Comparison of ENCODE assay signal across 1 cellular context in genomic region chr20:44457016-44457415, GRCh38.
A peak's percentile ranks its signal among the peaks of the same experiment; 100 is the strongest.
TF ChIP-seq lines count a peak whose summit lies in the region.

No MANE protein-coding gene starts in this region.

TF ChIP-seq in K562, 482 proteins besides CTCF, POLR2A, EP300 and RAD21 (continued from another document and continues in another):
- TF ChIP-seq, protein P1, sequence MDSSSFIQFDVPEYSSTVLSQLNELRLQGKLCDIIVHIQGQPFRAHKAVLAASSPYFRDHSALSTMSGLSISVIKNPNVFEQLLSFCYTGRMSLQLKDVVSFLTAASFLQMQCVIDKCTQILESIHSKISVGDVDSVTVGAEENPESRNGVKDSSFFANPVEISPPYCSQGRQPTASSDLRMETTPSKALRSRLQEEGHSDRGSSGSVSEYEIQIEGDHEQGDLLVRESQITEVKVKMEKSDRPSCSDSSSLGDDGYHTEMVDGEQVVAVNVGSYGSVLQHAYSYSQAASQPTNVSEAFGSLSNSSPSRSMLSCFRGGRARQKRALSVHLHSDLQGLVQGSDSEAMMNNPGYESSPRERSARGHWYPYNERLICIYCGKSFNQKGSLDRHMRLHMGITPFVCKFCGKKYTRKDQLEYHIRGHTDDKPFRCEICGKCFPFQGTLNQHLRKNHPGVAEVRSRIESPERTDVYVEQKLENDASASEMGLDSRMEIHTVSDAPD (CRISPR knock-in tag; IDR thresholded peaks at IDR 0.05), result no peak
- 0 out of 2 replicates have a peak, but pooled peaks have one; percentile 26 for TF ChIP-seq GABPA (tag; conservative IDR thresholded peaks at IDR 0.05; ENCODE audit: low read depth)
- peak; percentile 59; the same call in 1 of the 2 replicates for TF ChIP-seq ADNP (tag; IDR thresholded peaks at IDR 0.05)
- TF ChIP-seq ZNF224 (CRISPR knock-in tag; IDR thresholded peaks at IDR 0.05), result no peak
- TF ChIP-seq ZNF707 (CRISPR knock-in tag; conservative IDR thresholded peaks at IDR 0.05), result no peak
- TF ChIP-seq CCNT2 (IDR thresholded peaks at IDR 0.05; ENCODE audit: borderline replicate concordance, extremely low read depth, insufficient read length, low read depth, low read length), result peak; percentile 31
- no peak for TF ChIP-seq HNRNPLL (IDR thresholded peaks at IDR 0.05; ENCODE audit: low read depth, low read length, poor library complexity, severe bottlenecking)
- no peak for TF ChIP-seq ZNF668 (CRISPR knock-in tag; IDR thresholded peaks at IDR 0.05)
- peak; percentile 23 to 40; a peak in 2 of 4 replicates for TF ChIP-seq NRF1 (conservative IDR thresholded peaks at IDR 0.05 in 1 of 2, IDR thresholded peaks at IDR 0.05 in 1 of 2)
- TF ChIP-seq PTBP1 (IDR thresholded peaks at IDR 0.05; ENCODE audit: low read depth, low read length), result no peak
- TF ChIP-seq XRCC3 (IDR thresholded peaks at IDR 0.05), result no peak
- no peak for TF ChIP-seq MECOM (CRISPR knock-in tag; IDR thresholded peaks at IDR 0.05)
- TF ChIP-seq, protein P2, sequence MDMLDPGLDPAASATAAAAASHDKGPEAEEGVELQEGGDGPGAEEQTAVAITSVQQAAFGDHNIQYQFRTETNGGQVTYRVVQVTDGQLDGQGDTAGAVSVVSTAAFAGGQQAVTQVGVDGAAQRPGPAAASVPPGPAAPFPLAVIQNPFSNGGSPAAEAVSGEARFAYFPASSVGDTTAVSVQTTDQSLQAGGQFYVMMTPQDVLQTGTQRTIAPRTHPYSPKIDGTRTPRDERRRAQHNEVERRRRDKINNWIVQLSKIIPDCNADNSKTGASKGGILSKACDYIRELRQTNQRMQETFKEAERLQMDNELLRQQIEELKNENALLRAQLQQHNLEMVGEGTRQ (CRISPR knock-in tag; IDR thresholded peaks at IDR 0.05), result peak; percentile 60
- TF ChIP-seq, protein P3, sequence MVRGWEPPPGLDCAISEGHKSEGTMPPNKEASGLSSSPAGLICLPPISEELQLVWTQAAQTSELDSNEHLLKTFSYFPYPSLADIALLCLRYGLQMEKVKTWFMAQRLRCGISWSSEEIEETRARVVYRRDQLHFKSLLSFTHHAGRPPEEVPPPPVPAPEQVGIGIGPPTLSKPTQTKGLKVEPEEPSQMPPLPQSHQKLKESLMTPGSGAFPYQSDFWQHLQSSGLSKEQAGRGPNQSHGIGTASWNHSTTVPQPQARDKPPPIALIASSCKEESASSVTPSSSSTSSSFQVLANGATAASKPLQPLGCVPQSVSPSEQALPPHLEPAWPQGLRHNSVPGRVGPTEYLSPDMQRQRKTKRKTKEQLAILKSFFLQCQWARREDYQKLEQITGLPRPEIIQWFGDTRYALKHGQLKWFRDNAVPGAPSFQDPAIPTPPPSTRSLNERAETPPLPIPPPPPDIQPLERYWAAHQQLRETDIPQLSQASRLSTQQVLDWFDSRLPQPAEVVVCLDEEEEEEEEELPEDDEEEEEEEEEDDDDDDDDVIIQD (CRISPR knock-in tag; IDR thresholded peaks at IDR 0.05), result no peak
- TF ChIP-seq RBM22 (IDR thresholded peaks at IDR 0.05; ENCODE audit: low read depth, low read length, poor library complexity, severe bottlenecking), result no peak
- TF ChIP-seq, protein P4, sequence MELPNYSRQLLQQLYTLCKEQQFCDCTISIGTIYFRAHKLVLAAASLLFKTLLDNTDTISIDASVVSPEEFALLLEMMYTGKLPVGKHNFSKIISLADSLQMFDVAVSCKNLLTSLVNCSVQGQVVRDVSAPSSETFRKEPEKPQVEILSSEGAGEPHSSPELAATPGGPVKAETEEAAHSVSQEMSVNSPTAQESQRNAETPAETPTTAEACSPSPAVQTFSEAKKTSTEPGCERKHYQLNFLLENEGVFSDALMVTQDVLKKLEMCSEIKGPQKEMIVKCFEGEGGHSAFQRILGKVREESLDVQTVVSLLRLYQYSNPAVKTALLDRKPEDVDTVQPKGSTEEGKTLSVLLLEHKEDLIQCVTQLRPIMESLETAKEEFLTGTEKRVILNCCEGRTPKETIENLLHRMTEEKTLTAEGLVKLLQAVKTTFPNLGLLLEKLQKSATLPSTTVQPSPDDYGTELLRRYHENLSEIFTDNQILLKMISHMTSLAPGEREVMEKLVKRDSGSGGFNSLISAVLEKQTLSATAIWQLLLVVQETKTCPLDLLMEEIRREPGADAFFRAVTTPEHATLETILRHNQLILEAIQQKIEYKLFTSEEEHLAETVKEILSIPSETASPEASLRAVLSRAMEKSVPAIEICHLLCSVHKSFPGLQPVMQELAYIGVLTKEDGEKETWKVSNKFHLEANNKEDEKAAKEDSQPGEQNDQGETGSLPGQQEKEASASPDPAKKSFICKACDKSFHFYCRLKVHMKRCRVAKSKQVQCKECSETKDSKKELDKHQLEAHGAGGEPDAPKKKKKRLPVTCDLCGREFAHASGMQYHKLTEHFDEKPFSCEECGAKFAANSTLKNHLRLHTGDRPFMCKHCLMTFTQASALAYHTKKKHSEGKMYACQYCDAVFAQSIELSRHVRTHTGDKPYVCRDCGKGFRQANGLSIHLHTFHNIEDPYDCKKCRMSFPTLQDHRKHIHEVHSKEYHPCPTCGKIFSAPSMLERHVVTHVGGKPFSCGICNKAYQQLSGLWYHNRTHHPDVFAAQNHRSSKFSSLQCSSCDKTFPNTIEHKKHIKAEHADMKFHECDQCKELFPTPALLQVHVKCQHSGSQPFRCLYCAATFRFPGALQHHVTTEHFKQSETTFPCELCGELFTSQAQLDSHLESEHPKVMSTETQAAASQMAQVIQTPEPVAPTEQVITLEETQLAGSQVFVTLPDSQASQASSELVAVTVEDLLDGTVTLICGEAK (IDR thresholded peaks at IDR 0.05), result no peak
- TF ChIP-seq, protein P4 (CRISPR knock-in tag; IDR thresholded peaks at IDR 0.05), result no peak
- no peak for TF ChIP-seq NCOR1 (IDR thresholded peaks at IDR 0.05)
- TF ChIP-seq CUX1 (CRISPR knock-in tag; IDR thresholded peaks at IDR 0.05), result no peak
- no peak for TF ChIP-seq ZNF79 (CRISPR knock-in tag; IDR thresholded peaks at IDR 0.05; ENCODE audit: low read depth)
- TF ChIP-seq RBM17 (IDR thresholded peaks at IDR 0.05; ENCODE audit: borderline replicate concordance, low read depth, low read length), result no peak
- TF ChIP-seq SIX5 (IDR thresholded peaks at IDR 0.05; ENCODE audit: borderline replicate concordance in 1 of 2, insufficient read depth in 1 of 2, low read depth in 1 of 2, low read length in 2 of 2), result no peak
- TF ChIP-seq FOXA3 (CRISPR knock-in tag; conservative IDR thresholded peaks at IDR 0.05 in 1 of 2, IDR thresholded peaks at IDR 0.05 in 1 of 2), result no peak
- TF ChIP-seq, protein P5, sequence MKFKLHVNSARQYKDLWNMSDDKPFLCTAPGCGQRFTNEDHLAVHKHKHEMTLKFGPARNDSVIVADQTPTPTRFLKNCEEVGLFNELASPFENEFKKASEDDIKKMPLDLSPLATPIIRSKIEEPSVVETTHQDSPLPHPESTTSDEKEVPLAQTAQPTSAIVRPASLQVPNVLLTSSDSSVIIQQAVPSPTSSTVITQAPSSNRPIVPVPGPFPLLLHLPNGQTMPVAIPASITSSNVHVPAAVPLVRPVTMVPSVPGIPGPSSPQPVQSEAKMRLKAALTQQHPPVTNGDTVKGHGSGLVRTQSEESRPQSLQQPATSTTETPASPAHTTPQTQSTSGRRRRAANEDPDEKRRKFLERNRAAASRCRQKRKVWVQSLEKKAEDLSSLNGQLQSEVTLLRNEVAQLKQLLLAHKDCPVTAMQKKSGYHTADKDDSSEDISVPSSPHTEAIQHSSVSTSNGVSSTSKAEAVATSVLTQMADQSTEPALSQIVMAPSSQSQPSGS (CRISPR knock-in tag; IDR thresholded peaks at IDR 0.05), result no peak
- no peak for TF ChIP-seq ARID3B (CRISPR knock-in tag; IDR thresholded peaks at IDR 0.05; ENCODE audit: borderline replicate concordance)
- no peak for TF ChIP-seq RBM15 (IDR thresholded peaks at IDR 0.05; ENCODE audit: insufficient read depth, low read length)
- TF ChIP-seq BHLHE40 (IDR thresholded peaks at IDR 0.05; ENCODE audit: low read length), result 0 out of 2 replicates have a peak, but pooled peaks have one; percentile 7
- TF ChIP-seq KHSRP (IDR thresholded peaks at IDR 0.05), result no peak
- no peak for TF ChIP-seq ZNF282 (CRISPR knock-in tag; IDR thresholded peaks at IDR 0.05)
- no peak for TF ChIP-seq TAF9B (IDR thresholded peaks at IDR 0.05; ENCODE audit: partially characterized antibody)
- TF ChIP-seq, protein P6, sequence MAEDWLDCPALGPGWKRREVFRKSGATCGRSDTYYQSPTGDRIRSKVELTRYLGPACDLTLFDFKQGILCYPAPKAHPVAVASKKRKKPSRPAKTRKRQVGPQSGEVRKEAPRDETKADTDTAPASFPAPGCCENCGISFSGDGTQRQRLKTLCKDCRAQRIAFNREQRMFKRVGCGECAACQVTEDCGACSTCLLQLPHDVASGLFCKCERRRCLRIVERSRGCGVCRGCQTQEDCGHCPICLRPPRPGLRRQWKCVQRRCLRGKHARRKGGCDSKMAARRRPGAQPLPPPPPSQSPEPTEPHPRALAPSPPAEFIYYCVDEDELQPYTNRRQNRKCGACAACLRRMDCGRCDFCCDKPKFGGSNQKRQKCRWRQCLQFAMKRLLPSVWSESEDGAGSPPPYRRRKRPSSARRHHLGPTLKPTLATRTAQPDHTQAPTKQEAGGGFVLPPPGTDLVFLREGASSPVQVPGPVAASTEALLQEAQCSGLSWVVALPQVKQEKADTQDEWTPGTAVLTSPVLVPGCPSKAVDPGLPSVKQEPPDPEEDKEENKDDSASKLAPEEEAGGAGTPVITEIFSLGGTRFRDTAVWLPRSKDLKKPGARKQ (CRISPR knock-in tag; IDR thresholded peaks at IDR 0.05), result no peak
- TF ChIP-seq ELF1 (tag; IDR thresholded peaks at IDR 0.05), result no peak
